In the genomic region with DNA sequence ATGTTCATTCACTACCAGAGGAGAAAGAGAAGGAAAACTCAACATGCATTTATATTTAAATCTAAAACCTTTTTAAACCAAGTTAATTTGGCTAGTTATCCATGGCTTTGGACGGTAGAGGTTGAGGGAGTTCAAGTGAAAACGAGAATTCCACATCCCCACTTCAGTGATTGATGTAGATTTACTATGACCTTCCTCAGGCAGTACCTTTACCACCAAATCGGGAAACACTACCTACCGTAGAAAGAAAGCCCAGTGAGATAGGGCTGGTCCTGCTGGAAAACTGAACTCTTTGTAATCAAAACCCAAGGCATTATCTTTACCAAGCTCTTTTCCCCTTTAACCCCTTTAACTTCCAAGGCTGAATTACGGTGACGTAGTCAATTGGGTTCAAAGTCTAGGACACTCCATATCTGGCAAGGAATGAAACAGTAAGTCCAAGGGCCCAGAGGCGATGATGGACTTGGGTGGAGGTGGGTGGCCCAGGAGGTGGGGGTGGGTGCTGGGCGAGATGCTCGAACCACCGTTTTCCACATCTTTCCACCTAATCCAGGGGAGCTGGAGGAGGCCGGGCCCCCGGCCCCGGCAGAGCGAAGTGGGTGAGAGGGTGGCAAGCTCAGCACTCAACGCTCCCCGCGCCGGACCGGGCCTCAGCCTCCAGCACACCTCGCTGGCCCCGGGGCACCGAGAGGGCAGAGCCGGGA, we compare ENCODE assay signal across 8 cellular contexts. TPM values are rescaled to one million over a fixed set of nuclear protein-coding genes. Genes with fewer than 3 reads are reported as not detected.
A peak's percentile ranks its signal among the peaks of the same experiment; 100 is the strongest.
DNase-seq lines count a peak whose midpoint lies in the region; ATAC-seq and TF ChIP-seq lines count a peak whose summit lies in the region.

No MANE protein-coding gene starts in this region.

- no peaks in the 10 kb centered on the region for H3K9me3 ChIP-seq in effector memory CD4-positive, alpha-beta T cell (ENCODE audit: control insufficient read depth, low read length)
- H3K9me3 ChIP-seq in tibial nerve: no peaks in the 10 kb centered on the region

- no peak for TF ChIP-seq CTCF in tibial nerve (IDR thresholded peaks at IDR 0.05)

- no peaks in the 10 kb centered on the region for H3K27me3 Mint-ChIP-seq in memory B cell

- no peaks in the 10 kb centered on the region for H3K27me3 ChIP-seq in effector memory CD4-positive, alpha-beta T cell (replicated peaks; ENCODE audit: control insufficient read depth, insufficient read depth, low read length, poor library complexity, severe bottlenecking)
- H3K27me3 ChIP-seq in tibial nerve: no peaks in the 10 kb centered on the region

- intact Hi-C loops in posterior vena cava (cut with DNase I): no loop called here

- 1% methylated on average over 14 to 23 of the region's 23 CpGs for WGBS in tibial nerve, 2 donors

- DNase-seq in Ammon's horn (ENCODE audit: low spot score) (peak; percentile 20), RPMI8226 (peak; percentile 6), memory B cell (ENCODE audit: low spot score in 2 of 2) (peak in 1 of 2 donors; percentile 4), tibial nerve (ENCODE audit: low spot score in 2 of 2) (no peak), posterior vena cava (ENCODE audit: low spot score) (no peak)
- no peak for DNase-seq in effector memory CD4-positive, alpha-beta T cell

- no peak for TF ChIP-seq EP300 in tibial nerve (IDR thresholded peaks at IDR 0.05)

- peak overlapping the region; percentile 88 for H3K27ac ChIP-seq in effector memory CD4-positive, alpha-beta T cell (ENCODE audit: insufficient read depth, low read length, poor library complexity, severe bottlenecking)
- H3K27ac ChIP-seq in tibial nerve: peak overlapping the region; percentile 97 to 99 (median 98)

- H3K4me1 ChIP-seq in effector memory CD4-positive, alpha-beta T cell (ENCODE audit: control insufficient read depth, insufficient read depth, low read length, poor library complexity, severe bottlenecking): peaks cover 8% of the 10 kb centered on the region
- H3K4me1 ChIP-seq in tibial nerve: peaks cover 0 to 56% (median 24%) of the 10 kb centered on the region in 4 donors

- no peaks in the 10 kb centered on the region for H3K36me3 Mint-ChIP-seq in memory B cell

- ATAC-seq in GM18499 (IDR thresholded peaks at IDR 0.05; ENCODE audit: insufficient read depth, unreplicated experiment) (peak; percentile 3), HG03064 (IDR thresholded peaks at IDR 0.05; ENCODE audit: low read depth, unreplicated experiment) (peak; percentile 30), memory B cell (ENCODE audit: low read depth) (no peak)

- H3K4me3 ChIP-seq in effector memory CD4-positive, alpha-beta T cell (ENCODE audit: insufficient read depth, low read depth, low read length, poor library complexity, severe bottlenecking): peak overlapping the region; percentile 98
- peak overlapping the region; percentile 77 to 99 (median 91) for H3K4me3 ChIP-seq in tibial nerve

- no peaks in the 10 kb centered on the region for H3K9me3 Mint-ChIP-seq in memory B cell

- no peak for TF ChIP-seq POLR2A in tibial nerve (IDR thresholded peaks at IDR 0.05)

- H3K4me1 Mint-ChIP-seq in memory B cell: peaks cover 23% of the 10 kb centered on the region

- H3K27ac Mint-ChIP-seq in memory B cell: peak overlapping the region; percentile 97

- H3K36me3 ChIP-seq in effector memory CD4-positive, alpha-beta T cell (ENCODE audit: control insufficient read depth, insufficient read depth, low read length): no peaks in the 10 kb centered on the region
- no peaks in the 10 kb centered on the region for H3K36me3 ChIP-seq in tibial nerve

- H3K4me3 Mint-ChIP-seq in memory B cell: peak overlapping the region; percentile 87

RNA-seq across cellular contexts. Expression of a gene that starts 0.6 kb away (rescaled TPM):
- 100 to 1,000 TPM in 1 of 4 donors, 10 to 100 TPM in 3; 64.0 to 118 (median 91.9) TPM for total RNA-seq in tibial nerve
- total RNA-seq in posterior vena cava: 100 to 1,000 TPM; 176 to 207 TPM

RNA-seq across cellular contexts. Expression of a gene that starts 11.7 kb away (rescaled TPM):
- total RNA-seq in tibial nerve: 10 to 100 TPM; 12.0 to 26.1 (median 20.6) TPM
- total RNA-seq in posterior vena cava: 10 to 100 TPM in 1 of 2 donors, 1 to 10 TPM in 1; 9.6 to 12.7 TPM

Comparison
In these comparisons a context has a peak if more than half of its experiments do, and no peak if none do; other contexts are left out.
1. DNase-seq: peak in Ammon's horn (single experiment) and RPMI8226 (single experiment); none in effector memory CD4-positive, alpha-beta T cell (0 of 3), tibial nerve (0 of 2) and posterior vena cava (single experiment).